Comparison of ENCODE assay signal across 25 cellular contexts in the genomic region with DNA sequence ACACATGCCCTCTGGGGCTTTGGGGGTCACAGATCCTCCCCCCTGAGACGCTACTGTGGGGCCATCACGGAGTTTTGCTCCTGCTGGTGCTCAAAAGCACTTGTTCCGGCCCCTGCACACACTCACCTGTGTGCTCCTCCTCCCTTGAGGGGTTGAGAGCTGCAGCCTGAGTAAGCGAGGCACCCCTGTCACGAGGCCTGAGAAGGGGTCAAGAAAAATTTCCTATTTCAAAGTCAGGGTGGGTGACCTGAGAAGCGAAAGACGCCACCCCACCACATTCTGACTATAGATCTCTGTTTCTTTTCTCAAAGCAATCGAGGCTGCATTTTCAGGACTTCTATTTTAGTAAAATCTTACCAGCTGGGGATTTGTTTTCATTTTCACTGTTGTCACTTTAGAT.
DNase-seq lines count a peak whose midpoint lies in the region; ATAC-seq and TF ChIP-seq lines count a peak whose summit lies in the region.
"Had no signal": no experiment of that assay in that cellular context is flagged by ENCODE, and none has a peak within 500 bp of the region (broad histone marks: within the 10 kb centered on the region; RNA-seq: fewer than 3 reads in every experiment).

No MANE protein-coding gene starts in this region.

- ATAC-seq in stimulated activated naive CD8-positive, alpha-beta T cell treated with anti-CD3 and anti-CD28 coated beads, Interleukin-15, amount 100 ng/mL, for 72 hours, result peak; percentile 26
- ATAC-seq in stimulated activated naive CD8-positive, alpha-beta T cell treated with anti-CD3 and anti-CD28 coated beads, Interleukin-15, Interleukin-2, amounts not matched to agents 100 U/mL and 50 U/mL, for 24 hours, result no peak
- ATAC-seq in HG02759 (IDR thresholded peaks at IDR 0.05; ENCODE audit: unreplicated experiment), result peak; percentile 57
- peak; percentile 75 for ATAC-seq in HG03432 (IDR thresholded peaks at IDR 0.05; ENCODE audit: unreplicated experiment)
- ATAC-seq in T-cell (replicated peaks in 1 of 4), result no peak
- ATAC-seq in omental fat pad (ENCODE audit: low FRiP score), result no peak
- ATAC-seq: effector memory CD8-positive, alpha-beta T cell; left ventricle myocardium superior; natural killer cell; stimulated activated naive B cell treated with anti-CD40 and anti-IgM and Interleukin-4, amounts not matched to agents 10 μg/mL and 1 μg/mL and 100 μg/mL, for 72 hours had no signal

- TF ChIP-seq CTCF in omental fat pad (IDR thresholded peaks at IDR 0.05), result no peak

- H3K27me3 Mint-ChIP-seq in stimulated activated naive CD8-positive, alpha-beta T cell treated with anti-CD3 and anti-CD28 coated beads, Interleukin-15, amount 100 ng/mL, for 72 hours, result no peaks in the 10 kb centered on the region
- no peaks in the 10 kb centered on the region for H3K27me3 Mint-ChIP-seq in T-cell
- H3K27me3 Mint-ChIP-seq: CD4-positive, CD25-positive, alpha-beta regulatory T cell; effector memory CD8-positive, alpha-beta T cell had no signal

- no peaks in the 10 kb centered on the region for H3K4me1 Mint-ChIP-seq in stimulated activated naive CD8-positive, alpha-beta T cell treated with anti-CD3 and anti-CD28 coated beads, Interleukin-15, amount 100 ng/mL, for 72 hours
- peaks cover 0 to 4% (median 0%) of the 10 kb centered on the region in 3 donors for H3K4me1 Mint-ChIP-seq in T-cell
- H3K4me1 Mint-ChIP-seq: activated CD4-positive, alpha-beta T cell treated with anti-CD3 and anti-CD28 coated beads, Interleukin-2, amount 10 ng/mL, durations not matched to agents 7 days and 5 days; activated naive CD4-positive, alpha-beta T cell treated with anti-CD3 and anti-CD28 coated beads, Interleukin-2, amount 10 ng/mL, durations not matched to agents 7 days and 5 days; CD4-positive, CD25-positive, alpha-beta regulatory T cell; natural killer cell; stimulated activated naive B cell treated with anti-CD40 and anti-IgM and Interleukin-4, amounts not matched to agents 10 μg/mL and 1 μg/mL and 100 μg/mL, for 72 hours had no signal

- H3K27ac Mint-ChIP-seq in stimulated activated naive CD8-positive, alpha-beta T cell treated with anti-CD3 and anti-CD28 coated beads, Interleukin-15, amount 100 ng/mL, for 72 hours, result no peak overlapping the region
- H3K27ac Mint-ChIP-seq in T-cell, result no peak overlapping the region
- H3K27ac Mint-ChIP-seq: activated CD4-positive, alpha-beta T cell treated with anti-CD3 and anti-CD28 coated beads, Interleukin-2, amount 10 ng/mL, durations not matched to agents 7 days and 5 days; activated naive CD4-positive, alpha-beta T cell treated with anti-CD3 and anti-CD28 coated beads, Interleukin-2, amount 10 ng/mL, durations not matched to agents 7 days and 5 days; activated T-helper 1 cell treated with anti-CD3 and anti-CD28 coated beads, Interleukin-12 subunit alpha, Interleukin-12 subunit beta, Interleukin-2, Interleukin-4 antibody, amounts not matched to agents 30 ng/mL and 10 ng/mL and 1 ng/mL, durations not matched to agents 14 hours and 24 hours and 36 hours; CD4-positive, CD25-positive, alpha-beta regulatory T cell; effector memory CD8-positive, alpha-beta T cell; mesothelial cell of epicardium; natural killer cell; stimulated activated naive B cell treated with anti-CD40 and anti-IgM and Interleukin-4, amounts not matched to agents 10 μg/mL and 1 μg/mL and 100 μg/mL, for 72 hours had no signal

- POLR2A ChIA-PET in T-cell (lab: Charles Lee), result no interaction called here

- no peak for DNase-seq in stimulated activated naive CD8-positive, alpha-beta T cell treated with anti-CD3 and anti-CD28 coated beads, Interleukin-15, amount 100 ng/mL, for 72 hours
- no peak for DNase-seq in stimulated activated naive CD8-positive, alpha-beta T cell treated with anti-CD3 and anti-CD28 coated beads, Interleukin-15, Interleukin-2, amounts not matched to agents 100 U/mL and 50 U/mL, for 24 hours
- DNase-seq in T-cell, result no peak
- DNase-seq in stimulated activated CD4-positive, alpha-beta T cell treated with anti-CD3 and anti-CD28 coated beads, Interleukin-4, amount 100 ng/mL, for 1 hour, result no peak
- no peak for DNase-seq in superior temporal gyrus (ENCODE audit: extremely low spot score)
- DNase-seq in omental fat pad (ENCODE audit: low spot score), result no peak
- DNase-seq: activated CD4-positive, alpha-beta T cell treated with anti-CD3 and anti-CD28 coated beads, Interleukin-2, amount 10 ng/mL, durations not matched to agents 7 days and 5 days; activated naive CD4-positive, alpha-beta T cell treated with anti-CD3 and anti-CD28 coated beads, Interleukin-2, amount 10 ng/mL, durations not matched to agents 7 days and 5 days; amygdala; CD4-positive, CD25-positive, alpha-beta regulatory T cell; DMS 273 treated with DMSO at 0.1 percent for 48 hours; effector memory CD8-positive, alpha-beta T cell; foreskin melanocyte; KBM-7; left ventricle myocardium superior; natural killer cell; NCI-H146; NCI-H510A; SHP77; stimulated activated naive B cell treated with anti-CD40 and anti-IgM and Interleukin-4, amounts not matched to agents 10 μg/mL and 1 μg/mL and 100 μg/mL, for 72 hours; T1000 had no signal

- CTCF ChIA-PET in T-cell (lab: Charles Lee), result no interaction called here

- H3K36me3 Mint-ChIP-seq in T-cell, result peaks cover 3% of the 10 kb centered on the region
- H3K36me3 Mint-ChIP-seq: activated naive CD4-positive, alpha-beta T cell treated with anti-CD3 and anti-CD28 coated beads, Interleukin-2, amount 10 ng/mL, durations not matched to agents 7 days and 5 days; CD4-positive, CD25-positive, alpha-beta regulatory T cell; natural killer cell; stimulated activated naive B cell treated with anti-CD40 and anti-IgM and Interleukin-4, amounts not matched to agents 10 μg/mL and 1 μg/mL and 100 μg/mL, for 72 hours had no signal

- no peaks in the 10 kb centered on the region for H3K9me3 Mint-ChIP-seq in stimulated activated naive CD8-positive, alpha-beta T cell treated with anti-CD3 and anti-CD28 coated beads, Interleukin-15, amount 100 ng/mL, for 72 hours
- no peaks in the 10 kb centered on the region for H3K9me3 Mint-ChIP-seq in T-cell
- H3K9me3 Mint-ChIP-seq: activated CD4-positive, alpha-beta T cell treated with anti-CD3 and anti-CD28 coated beads, Interleukin-2, amount 10 ng/mL, durations not matched to agents 7 days and 5 days; activated naive CD4-positive, alpha-beta T cell treated with anti-CD3 and anti-CD28 coated beads, Interleukin-2, amount 10 ng/mL, durations not matched to agents 7 days and 5 days; activated T-helper 1 cell treated with anti-CD3 and anti-CD28 coated beads, Interleukin-12 subunit alpha, Interleukin-12 subunit beta, Interleukin-2, Interleukin-4 antibody, amounts not matched to agents 30 ng/mL and 10 ng/mL and 1 ng/mL, durations not matched to agents 14 hours and 24 hours and 36 hours; CD4-positive, CD25-positive, alpha-beta regulatory T cell; effector memory CD8-positive, alpha-beta T cell; natural killer cell had no signal

- H3K4me3 Mint-ChIP-seq in stimulated activated naive CD8-positive, alpha-beta T cell treated with anti-CD3 and anti-CD28 coated beads, Interleukin-15, amount 100 ng/mL, for 72 hours, result no peak overlapping the region
- no peak overlapping the region for H3K4me3 Mint-ChIP-seq in T-cell
- H3K4me3 Mint-ChIP-seq: activated CD4-positive, alpha-beta T cell treated with anti-CD3 and anti-CD28 coated beads, Interleukin-2, amount 10 ng/mL, durations not matched to agents 7 days and 5 days; activated naive CD4-positive, alpha-beta T cell treated with anti-CD3 and anti-CD28 coated beads, Interleukin-2, amount 10 ng/mL, durations not matched to agents 7 days and 5 days; activated T-helper 1 cell treated with anti-CD3 and anti-CD28 coated beads, Interleukin-12 subunit alpha, Interleukin-12 subunit beta, Interleukin-2, Interleukin-4 antibody, amounts not matched to agents 30 ng/mL and 10 ng/mL and 1 ng/mL, durations not matched to agents 14 hours and 24 hours and 36 hours; CD4-positive, CD25-positive, alpha-beta regulatory T cell; mesothelial cell of epicardium; natural killer cell; stimulated activated naive B cell treated with anti-CD40 and anti-IgM and Interleukin-4, amounts not matched to agents 10 μg/mL and 1 μg/mL and 100 μg/mL, for 72 hours had no signal

Comparison
In these comparisons a context has a peak if more than half of its experiments do, and no peak if none do; other contexts are left out.
1. ATAC-seq: peak in stimulated activated naive CD8-positive, alpha-beta T cell treated with anti-CD3 and anti-CD28 coated beads, Interleukin-15, amount 100 ng/mL, for 72 hours (single experiment), HG02759 (single experiment) and HG03432 (single experiment); none in stimulated activated naive CD8-positive, alpha-beta T cell treated with anti-CD3 and anti-CD28 coated beads, Interleukin-15, Interleukin-2, amounts not matched to agents 100 U/mL and 50 U/mL, for 24 hours (single experiment), T-cell (0 of 4) and omental fat pad (single experiment).